10 cellular contexts compared by ENCODE assay signal in genomic region chr6:157143171-157143884, GRCh38.
DNase-seq lines count a peak whose midpoint lies in the region; ATAC-seq and TF ChIP-seq lines count a peak whose summit lies in the region.
"Had no signal": no experiment of that assay in that cellular context is flagged by ENCODE, and none has a peak within 500 bp of the region (broad histone marks: within the 10 kb centered on the region; RNA-seq: fewer than 3 reads in every experiment).

No MANE protein-coding gene starts in this region.

- H3K4me1 Mint-ChIP-seq in activated CD4-positive, alpha-beta T cell treated with anti-CD3 and anti-CD28 coated beads for 36 hours = peaks cover 10% of the 10 kb centered on the region
- peaks cover 18% of the 10 kb centered on the region for H3K4me1 Mint-ChIP-seq in activated CD4-positive, alpha-beta memory T cell treated with anti-CD3 and anti-CD28 coated beads for 36 hours (ENCODE audit: low read depth)

- no peaks in the 10 kb centered on the region for H3K9me3 Mint-ChIP-seq in activated CD4-positive, alpha-beta T cell treated with anti-CD3 and anti-CD28 coated beads for 36 hours (ENCODE audit: low read depth)
- H3K9me3 Mint-ChIP-seq in activated CD4-positive, alpha-beta memory T cell treated with anti-CD3 and anti-CD28 coated beads for 36 hours = no peaks in the 10 kb centered on the region
- H3K9me3 Mint-ChIP-seq: naive thymus-derived CD8-positive, alpha-beta T cell had no signal

- DNase-seq in activated CD4-positive, alpha-beta T cell treated with anti-CD3 and anti-CD28 coated beads for 36 hours = peak; percentile 64
- no peak for DNase-seq in activated CD4-positive, alpha-beta T cell treated with anti-CD3 and anti-CD28 coated beads for 4 hours
- DNase-seq in activated CD4-positive, alpha-beta memory T cell treated with anti-CD3 and anti-CD28 coated beads for 36 hours = peak; percentile 65
- DNase-seq in cardiac muscle cell (ENCODE audit: low read depth in 1 of 2, low spot score in 1 of 2) (peak; percentile 56 to 87), HUDEP-2 (lab: John Stamatoyannopoulos, UW; ENCODE audit: unreplicated experiment in 76 of 76) (no peak), HT-29 (ENCODE audit: low spot score) (no peak), mesendoderm (no peak)
- peak; percentile 9 to 44 for DNase-seq in stimulated activated CD8-positive, alpha-beta memory T cell treated with anti-CD3 and anti-CD28 coated beads, Interleukin-7, amount 100 ng/mL, for 48 hours (ENCODE audit: extremely low read depth in 1 of 2, low read depth in 1 of 2)
- DNase-seq: NCI-H187 treated with DMSO at 0.1 percent for 48 hours had no signal

- CTCF ChIA-PET in activated CD4-positive, alpha-beta T cell treated with anti-CD3 and anti-CD28 coated beads for 36 hours (lab: Charles Lee) = interaction anchor here (0.7 to 1.1 kb wide), 2 partner anchors 39 to 97 kb away, joined by 3 read pairs; no protein-coding TSS in a partner anchor
- CTCF ChIA-PET in activated CD4-positive, alpha-beta memory T cell treated with anti-CD3 and anti-CD28 coated beads for 36 hours (lab: Charles Lee) = interaction anchor here (0.8 to 1.5 kb wide), 3 partner anchors 73 to 109 kb away, joined by 3 to 6 read pairs (median 3); no protein-coding TSS in a partner anchor

- no peak overlapping the region for H3K23ac ChIP-seq in mesendoderm (ENCODE audit: low read length)

- H3K27me3 ChIP-seq in cardiac muscle cell = no peaks in the 10 kb centered on the region
- H3K27me3 ChIP-seq in mesendoderm (ENCODE audit: insufficient read depth, low read length, poor library complexity) = no peaks in the 10 kb centered on the region

- H3K4me1 ChIP-seq in cardiac muscle cell (ENCODE audit: low read depth) = peaks cover 25% of the 10 kb centered on the region
- peaks cover 13% of the 10 kb centered on the region for H3K4me1 ChIP-seq in mesendoderm (ENCODE audit: control insufficient read depth, low read depth, low read length)

- ATAC-seq in activated CD4-positive, alpha-beta T cell treated with anti-CD3 and anti-CD28 coated beads for 36 hours = peak; percentile 97
- ATAC-seq: naive thymus-derived CD8-positive, alpha-beta T cell had no signal

- H3K4me3 Mint-ChIP-seq in activated CD4-positive, alpha-beta T cell treated with anti-CD3 and anti-CD28 coated beads for 36 hours = no peak overlapping the region
- no peak overlapping the region for H3K4me3 Mint-ChIP-seq in activated CD4-positive, alpha-beta memory T cell treated with anti-CD3 and anti-CD28 coated beads for 36 hours

- intact Hi-C loops in activated CD4-positive, alpha-beta T cell treated with anti-CD3 and anti-CD28 coated beads for 36 hours (cut with DNase I, micrococcal nuclease) = no loop called here
- intact Hi-C loops in activated CD4-positive, alpha-beta memory T cell treated with anti-CD3 and anti-CD28 coated beads for 36 hours (cut with micrococcal nuclease) = loop anchor here (1.0 kb wide), 1 partner anchor 35 kb away; no protein-coding TSS in a partner anchor

- H3K9me3 ChIP-seq in cardiac muscle cell (ENCODE audit: low read depth) = no peaks in the 10 kb centered on the region

- no peak overlapping the region for H3K4me2 ChIP-seq in mesendoderm (ENCODE audit: low read length)

- no peak overlapping the region for H2BK5ac ChIP-seq in mesendoderm (ENCODE audit: low read length)

- no peak overlapping the region for H2BK15ac ChIP-seq in mesendoderm (replicated peaks; ENCODE audit: low read depth)

- H3K56ac ChIP-seq in mesendoderm (ENCODE audit: low read length) = no peak overlapping the region

- no peak overlapping the region for H2BK120ac ChIP-seq in mesendoderm (ENCODE audit: low read depth, low read length)

- H4K8ac ChIP-seq in mesendoderm (ENCODE audit: low read depth, low read length) = no peak overlapping the region

- no peak overlapping the region for H3K18ac ChIP-seq in mesendoderm (ENCODE audit: low read length)

- no peak for TF ChIP-seq CTCF in cardiac muscle cell (IDR thresholded peaks at IDR 0.05; ENCODE audit: low read depth, low read length)

- peak overlapping the region; percentile 33 for H3K27ac ChIP-seq in cardiac muscle cell
- no peak overlapping the region for H3K27ac ChIP-seq in mesendoderm (ENCODE audit: low read depth, low read length)

- H3K27ac Mint-ChIP-seq in activated CD4-positive, alpha-beta T cell treated with anti-CD3 and anti-CD28 coated beads for 36 hours = no peak overlapping the region
- H3K27ac Mint-ChIP-seq in activated CD4-positive, alpha-beta memory T cell treated with anti-CD3 and anti-CD28 coated beads for 36 hours = no peak overlapping the region

- H3K36me3 ChIP-seq in cardiac muscle cell = peaks cover 5% of the 10 kb centered on the region
- H3K36me3 ChIP-seq in mesendoderm (ENCODE audit: control insufficient read depth, insufficient read depth, low read length) = peaks cover 1% of the 10 kb centered on the region

- POLR2A ChIA-PET in activated CD4-positive, alpha-beta T cell treated with anti-CD3 and anti-CD28 coated beads for 36 hours (lab: Charles Lee) = no interaction called here
- POLR2A ChIA-PET in activated CD4-positive, alpha-beta memory T cell treated with anti-CD3 and anti-CD28 coated beads for 36 hours (lab: Charles Lee) = no interaction called here

- no peak overlapping the region for H3K9ac ChIP-seq in mesendoderm (ENCODE audit: low read length)

- no peak overlapping the region for H3K4ac ChIP-seq in mesendoderm (ENCODE audit: low read depth, low read length)

- H3K27me3 Mint-ChIP-seq in activated CD4-positive, alpha-beta T cell treated with anti-CD3 and anti-CD28 coated beads for 36 hours = no peaks in the 10 kb centered on the region
- no peaks in the 10 kb centered on the region for H3K27me3 Mint-ChIP-seq in activated CD4-positive, alpha-beta memory T cell treated with anti-CD3 and anti-CD28 coated beads for 36 hours
- H3K27me3 Mint-ChIP-seq: naive thymus-derived CD8-positive, alpha-beta T cell had no signal

- no peak overlapping the region for H2AK5ac ChIP-seq in mesendoderm (ENCODE audit: low read length)

- H3K79me2 ChIP-seq in mesendoderm (ENCODE audit: control insufficient read depth, insufficient read depth, low read length) = no peaks in the 10 kb centered on the region

- H3K4me3 ChIP-seq in cardiac muscle cell = no peak overlapping the region
- H3K4me3 ChIP-seq in mesendoderm (ENCODE audit: low read length) = no peak overlapping the region

- no CpG with 5 or more reads among the region's 10 CpGs for WGBS in mesendoderm (ENCODE audit: extremely low coverage, insufficient coverage, low lambda C conversion rate)

- H4K5ac ChIP-seq in mesendoderm (ENCODE audit: low read length) = no peak overlapping the region

- peaks cover 7% of the 10 kb centered on the region for H3K36me3 Mint-ChIP-seq in activated CD4-positive, alpha-beta T cell treated with anti-CD3 and anti-CD28 coated beads for 36 hours (ENCODE audit: low read depth)
- peaks cover 11% of the 10 kb centered on the region for H3K36me3 Mint-ChIP-seq in activated CD4-positive, alpha-beta memory T cell treated with anti-CD3 and anti-CD28 coated beads for 36 hours

- peaks cover 4% of the 10 kb centered on the region for H3K79me1 ChIP-seq in mesendoderm (ENCODE audit: low read length)

Comparison
In these comparisons a context has a peak if more than half of its experiments do, and no peak if none do; other contexts are left out.
1. DNase-seq: peak in activated CD4-positive, alpha-beta T cell treated with anti-CD3 and anti-CD28 coated beads for 36 hours (single experiment), activated CD4-positive, alpha-beta memory T cell treated with anti-CD3 and anti-CD28 coated beads for 36 hours (single experiment), cardiac muscle cell (2 of 2) and stimulated activated CD8-positive, alpha-beta memory T cell treated with anti-CD3 and anti-CD28 coated beads, Interleukin-7, amount 100 ng/mL, for 48 hours (2 of 2); none in activated CD4-positive, alpha-beta T cell treated with anti-CD3 and anti-CD28 coated beads for 4 hours (0 of 2), HUDEP-2 (0 of 76), HT-29 (single experiment) and mesendoderm (single experiment).